Comparison of ENCODE assay signal across 8 cellular contexts in the genomic region with DNA sequence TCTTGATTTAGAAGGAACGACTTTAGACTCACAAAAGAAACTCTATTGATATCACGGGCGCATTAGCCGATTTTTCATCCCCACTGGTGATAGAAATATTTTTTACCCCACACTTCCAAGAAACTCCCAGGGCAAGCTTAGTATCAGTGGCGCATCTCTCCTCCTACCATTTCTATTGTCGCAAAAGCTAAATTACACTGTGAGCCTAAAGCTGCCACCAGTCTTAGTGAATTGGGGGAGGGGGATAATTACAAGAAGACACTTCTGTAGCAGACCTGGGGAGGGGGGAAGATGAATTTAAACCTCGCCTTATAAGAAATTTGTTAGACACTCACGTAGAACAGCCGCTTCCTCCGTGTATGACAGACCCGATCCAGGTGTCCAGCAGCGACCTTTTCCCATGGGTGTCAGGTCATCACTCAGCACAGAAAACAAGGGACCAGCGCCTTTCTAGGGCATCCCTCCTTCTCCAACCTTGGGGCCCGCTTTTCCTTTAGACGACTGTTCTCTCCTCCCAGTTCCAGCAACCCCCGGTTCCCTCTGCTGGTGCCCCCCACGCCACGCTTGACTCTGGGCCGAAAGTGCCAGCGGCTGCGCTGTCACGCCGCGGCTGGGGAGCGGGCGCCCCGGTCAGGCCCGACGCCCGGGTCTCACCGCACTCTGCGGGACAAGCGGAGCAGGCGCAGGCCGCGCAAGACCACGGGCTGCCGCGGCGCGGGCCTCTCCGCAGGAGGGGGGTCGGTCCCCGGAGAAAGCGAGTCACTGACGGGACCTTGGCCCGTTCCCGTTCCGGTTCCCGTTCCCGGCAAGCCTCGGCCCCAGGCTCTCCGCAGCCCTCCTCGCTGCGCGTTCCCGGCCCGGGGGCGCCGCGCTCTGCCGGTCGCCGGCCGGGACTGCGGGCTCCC. TPM values are rescaled to one million over a fixed set of nuclear protein-coding genes. Genes with fewer than 3 reads are reported as not detected.
DNase-seq lines count a peak whose midpoint lies in the region; ATAC-seq and TF ChIP-seq lines count a peak whose summit lies in the region.

No MANE protein-coding gene starts in this region.

- peaks cover 7% of the 10 kb centered on the region for H3K4me1 Mint-ChIP-seq in activated T-helper 17 cell treated with anti-CD3 and anti-CD28 coated beads, Interleukin-2, amount 50 U/mL, for 72 hours

- H3K27ac Mint-ChIP-seq in activated T-helper 17 cell treated with anti-CD3 and anti-CD28 coated beads, Interleukin-2, amount 50 U/mL, for 72 hours: no peak overlapping the region

- peak overlapping the region; percentile 22 for H3K9ac ChIP-seq in rectal smooth muscle tissue (ENCODE audit: low read length)

- peak overlapping the region; percentile 81 to 83 for H3K27ac ChIP-seq in right atrium auricular region
- peak overlapping the region; percentile 52 for H3K27ac ChIP-seq in rectal smooth muscle tissue (ENCODE audit: low read depth, low read length)

- no peaks in the 10 kb centered on the region for H3K36me3 ChIP-seq in right atrium auricular region
- H3K36me3 ChIP-seq in rectal smooth muscle tissue (ENCODE audit: control insufficient read depth, insufficient read depth, low read length): peaks cover 2% of the 10 kb centered on the region

- peaks cover 0 to 47% of the 10 kb centered on the region in 2 donors for H3K4me1 ChIP-seq in right atrium auricular region
- H3K4me1 ChIP-seq in rectal smooth muscle tissue (ENCODE audit: control insufficient read depth, insufficient read depth, low read length): peaks cover 10% of the 10 kb centered on the region

- no peaks in the 10 kb centered on the region for H3K9me3 Mint-ChIP-seq in activated T-helper 17 cell treated with anti-CD3 and anti-CD28 coated beads, Interleukin-2, amount 50 U/mL, for 72 hours

- DNase-seq in GM10266 (ENCODE audit: extremely low spot score) (peak; percentile 53), right atrium auricular region (ENCODE audit: low spot score) (no peak), COLO829 (ENCODE audit: low spot score) (no peak), NCI-H510A (lab: John Stamatoyannopoulos, UW) (no peak)

- H3K4me3 Mint-ChIP-seq in activated T-helper 17 cell treated with anti-CD3 and anti-CD28 coated beads, Interleukin-2, amount 50 U/mL, for 72 hours: no peak overlapping the region

- H3K4me3 ChIP-seq in right atrium auricular region: peak overlapping the region; percentile 54 to 73
- H3K4me3 ChIP-seq in rectal smooth muscle tissue (ENCODE audit: low read length): peak overlapping the region; percentile 76

- no peaks in the 10 kb centered on the region for H3K27me3 Mint-ChIP-seq in activated T-helper 17 cell treated with anti-CD3 and anti-CD28 coated beads, Interleukin-2, amount 50 U/mL, for 72 hours

- TF ChIP-seq CTCF in GM10266 (IDR thresholded peaks at IDR 0.05; ENCODE audit: control insufficient read depth, insufficient read depth, low read depth, missing control alignments) (peak; percentile 48), right atrium auricular region (IDR thresholded peaks at IDR 0.05) (peak in 1 of 2 donors; percentile 29)

- no peaks in the 10 kb centered on the region for H3K36me3 Mint-ChIP-seq in activated T-helper 17 cell treated with anti-CD3 and anti-CD28 coated beads, Interleukin-2, amount 50 U/mL, for 72 hours (ENCODE audit: low read depth)

- H3K27me3 ChIP-seq in right atrium auricular region (no peaks in the 10 kb centered on the region), rectal smooth muscle tissue (ENCODE audit: control insufficient read depth, insufficient read depth, low read length) (peaks cover 3% of the 10 kb centered on the region)

- H3K9me3 ChIP-seq in right atrium auricular region: no peaks in the 10 kb centered on the region

- ATAC-seq in HG03108 (IDR thresholded peaks at IDR 0.05; ENCODE audit: unreplicated experiment) (peak; percentile 7), GM21367 (IDR thresholded peaks at IDR 0.05; ENCODE audit: unreplicated experiment) (no peak)
- ATAC-seq in activated T-helper 17 cell treated with anti-CD3 and anti-CD28 coated beads, Interleukin-2, amount 50 U/mL, for 72 hours (replicated peaks): peak; percentile 1

RNA-seq across cellular contexts. Expression of gene PHC2, which starts 0.8 kb away (rescaled TPM):
- total RNA-seq in activated T-helper 17 cell treated with anti-CD3 and anti-CD28 coated beads, Interleukin-2, amount 50 U/mL, for 72 hours: 10 to 100 TPM; 21.4 to 27.3 TPM
- 100 to 1,000 TPM in 1 of 2 donors, 10 to 100 TPM in 1; 98.4 to 144 TPM for total RNA-seq in right atrium auricular region

RNA-seq across cellular contexts. Expression of gene ZSCAN20, which starts 42.3 kb away (rescaled TPM):
- total RNA-seq in activated T-helper 17 cell treated with anti-CD3 and anti-CD28 coated beads, Interleukin-2, amount 50 U/mL, for 72 hours: 1 to 10 TPM; 4.1 to 5.8 TPM
- 1 to 10 TPM; 4.7 to 7.3 TPM for total RNA-seq in right atrium auricular region
